16 cellular contexts compared by ENCODE assay signal in the genomic region with DNA sequence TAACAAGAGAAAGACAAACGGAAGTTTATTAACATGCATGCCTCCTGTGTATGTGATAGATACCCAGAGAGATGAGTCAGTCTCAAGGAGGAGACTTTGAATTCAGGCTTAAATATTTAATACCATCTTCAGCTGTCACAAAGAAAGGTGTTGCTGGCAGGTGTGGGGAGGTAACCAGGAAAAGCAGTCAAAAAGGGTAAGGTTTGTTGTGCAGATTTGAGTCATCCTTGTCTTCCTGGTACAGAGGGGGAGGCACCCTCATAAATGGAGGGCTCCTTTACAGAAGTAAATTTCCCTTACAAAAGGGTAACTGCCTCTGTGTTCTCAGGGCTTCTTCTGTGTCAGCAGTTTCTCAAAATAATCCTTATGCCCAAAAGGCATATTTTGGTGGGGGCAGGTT.
"Had no signal": no experiment of that assay in that cellular context is flagged by ENCODE, and none has a peak within 500 bp of the region (broad histone marks: within the 10 kb centered on the region; RNA-seq: fewer than 3 reads in every experiment).

No MANE protein-coding gene starts in this region.

- DNase-seq: activated CD4-positive, alpha-beta T cell treated with anti-CD3 and anti-CD28 coated beads, Interleukin-2, amount 50 U/mL, for 1 hour; activated effector memory CD4-positive, alpha-beta T cell treated with Interleukin-2 at 50 U/mL for 16 hours; central memory CD4-positive, alpha-beta T cell; cortex of kidney; effector memory CD4-positive, alpha-beta T cell; hippocampal formation; kidney; mesendoderm; retina; stimulated activated CD4-positive, alpha-beta T cell treated with anti-CD3 and anti-CD28 coated beads, Interleukin-15, amount 100 ng/mL, for 24 hours; T-helper 2 cell; thyroid gland; uterus had no signal

- H3K9me3 ChIP-seq: thyroid gland, uterus had no signal

- H3K36me3 Mint-ChIP-seq: activated naive CD4-positive, alpha-beta T cell treated with anti-CD3 and anti-CD28 coated beads, Interleukin-2, amount 50 U/mL, for 24 hours had no signal

- FAIRE-seq: kidney had no signal

- H2AFZ ChIP-seq: parathyroid adenoma had no signal

- H3K36me3 ChIP-seq: thyroid gland, uterus had no signal

- H3K9ac ChIP-seq: parathyroid adenoma had no signal

- H3K4me3 ChIP-seq: thyroid gland, uterus had no signal

- H3K4me1 Mint-ChIP-seq: activated naive CD4-positive, alpha-beta T cell treated with anti-CD3 and anti-CD28 coated beads, Interleukin-2, amount 50 U/mL, for 24 hours had no signal

- H3K27ac Mint-ChIP-seq: activated naive CD4-positive, alpha-beta T cell treated with anti-CD3 and anti-CD28 coated beads, Interleukin-2, amount 50 U/mL, for 24 hours had no signal

- H3K27me3 ChIP-seq: thyroid gland, uterus had no signal

- H3K79me2 ChIP-seq: parathyroid adenoma had no signal

- H3K4me1 ChIP-seq: parathyroid adenoma, thyroid gland, uterus had no signal

- H3K27ac ChIP-seq: epithelial cell of prostate, parathyroid adenoma, thyroid gland, uterus had no signal

- H3K4me3 Mint-ChIP-seq: activated naive CD4-positive, alpha-beta T cell treated with anti-CD3 and anti-CD28 coated beads, Interleukin-2, amount 50 U/mL, for 24 hours had no signal

- H3K9me3 Mint-ChIP-seq: activated naive CD4-positive, alpha-beta T cell treated with anti-CD3 and anti-CD28 coated beads, Interleukin-2, amount 50 U/mL, for 24 hours had no signal
